ENCODE assay signal across 7 cellular contexts in genomic region chr10:58513189-58514101, GRCh38. TPM values are rescaled to one million over a fixed set of nuclear protein-coding genes. Genes with fewer than 3 reads are reported as not detected.
DNase-seq lines count a peak whose midpoint lies in the region; ATAC-seq and TF ChIP-seq lines count a peak whose summit lies in the region.

No MANE protein-coding gene starts in this region.

- H3K9ac ChIP-seq in IMR-90 (ENCODE audit: low read depth, low read length): peak overlapping the region; percentile 69

- H3K9me3 Mint-ChIP-seq in activated T-cell treated with anti-CD3 and anti-CD28 coated beads, Interleukin-2, amount 50 U/mL, for 4 hours: no peaks in the 10 kb centered on the region
- H3K9me3 Mint-ChIP-seq in neural crest cell: no peaks in the 10 kb centered on the region

- TF ChIP-seq POLR2A in IMR-90 (IDR thresholded peaks at IDR 0.05; ENCODE audit: low read depth, low read length): peak; percentile 23; the same call in 1 of the 2 replicates

- peaks cover 10% of the 10 kb centered on the region for H3K4me1 Mint-ChIP-seq in activated T-cell treated with anti-CD3 and anti-CD28 coated beads, Interleukin-2, amount 50 U/mL, for 4 hours (ENCODE audit: low read depth)
- peaks cover 12% of the 10 kb centered on the region for H3K4me1 Mint-ChIP-seq in neural crest cell

- H2BK5ac ChIP-seq in IMR-90 (ENCODE audit: low read depth, low read length, poor library complexity, severe bottlenecking): peak overlapping the region; percentile 42

- peaks cover 5 to 25% of the 10 kb centered on the region in 2 experiments; a peak in 3 of 4 replicates for H3K79me1 ChIP-seq in IMR-90 (ENCODE audit: low read depth in 1 of 2, low read length in 2 of 2)

- H3K36me3 Mint-ChIP-seq in activated T-cell treated with anti-CD3 and anti-CD28 coated beads, Interleukin-2, amount 50 U/mL, for 4 hours (ENCODE audit: insufficient read depth): no peaks in the 10 kb centered on the region
- no peaks in the 10 kb centered on the region for H3K36me3 Mint-ChIP-seq in neural crest cell (ENCODE audit: low read depth)

- peak overlapping the region; percentile 20; the same call in 1 of the 2 replicates for H2AK5ac ChIP-seq in IMR-90 (ENCODE audit: low read depth, low read length)

- H3K27me3 Mint-ChIP-seq in activated T-cell treated with anti-CD3 and anti-CD28 coated beads, Interleukin-2, amount 50 U/mL, for 4 hours (ENCODE audit: low read depth): peaks cover 27% of the 10 kb centered on the region
- peaks cover 36% of the 10 kb centered on the region for H3K27me3 Mint-ChIP-seq in neural crest cell (ENCODE audit: low read depth)

- H3K27ac Mint-ChIP-seq in neural crest cell (ENCODE audit: unreplicated experiment): no peak overlapping the region

- H3K27ac ChIP-seq in IMR-90 (ENCODE audit: insufficient read depth, low read length): peak overlapping the region; percentile 77

- H2AK9ac ChIP-seq in IMR-90 (replicated peaks; ENCODE audit: low read depth, low read length, poor library complexity): peak overlapping the region; percentile 48

- intact Hi-C loops in IMR-90 (cut with micrococcal nuclease): loop anchor here (1.0 to 2.0 kb wide), 3 partner anchors 55 to 99 kb away; no protein-coding TSS in a partner anchor

- no peak for TF ChIP-seq CTCF in GM10248 (IDR thresholded peaks at IDR 0.05; ENCODE audit: control extremely low read depth, extremely low read depth, low read depth, missing control alignments)
- TF ChIP-seq CTCF in IMR-90 (conservative IDR thresholded peaks at IDR 0.05; ENCODE audit: low read depth, low read length): no peak
- no peak for TF ChIP-seq CTCF in neural crest cell (conservative IDR thresholded peaks at IDR 0.05)

- ATAC-seq in IMR-90 (ENCODE audit: low read depth) (peak; percentile 35), HG02798 (IDR thresholded peaks at IDR 0.05; ENCODE audit: poor library complexity, unreplicated experiment) (no peak)
- ATAC-seq in activated T-cell treated with anti-CD3 and anti-CD28 coated beads, Interleukin-2, amount 50 U/mL, for 4 hours: peak; percentile 39 to 49

- peak overlapping the region; percentile 94 for H2AFZ ChIP-seq in IMR-90 (replicated peaks; ENCODE audit: low read length, poor library complexity)

- peak overlapping the region; percentile 64 for H3K56ac ChIP-seq in IMR-90 (ENCODE audit: extremely low read depth, insufficient read depth, low read length)

- H3K4me2 ChIP-seq in IMR-90 (ENCODE audit: low read depth, low read length): peak overlapping the region; percentile 60

- H3K18ac ChIP-seq in IMR-90 (ENCODE audit: low read depth, low read length): peak overlapping the region; percentile 32

- peak overlapping the region; percentile 72 for H3K4me3 ChIP-seq in IMR-90 (ENCODE audit: insufficient read depth, low read depth, low read length)

- in situ Hi-C loops in IMR-90 (cut with MboI; ENCODE audit: low sequenced_read_pairs): no loop called here

- H3K36me3 ChIP-seq in IMR-90 (ENCODE audit: control insufficient read depth, insufficient read depth, low read length): no peaks in the 10 kb centered on the region

- H3K14ac ChIP-seq in IMR-90 (replicated peaks; ENCODE audit: low read depth, low read length): peak overlapping the region; percentile 79

- H2BK120ac ChIP-seq in IMR-90 (ENCODE audit: low read depth, low read length): peak overlapping the region; percentile 56

- peak; percentile 15 for DNase-seq in GM10248 (ENCODE audit: extremely low spot score)
- peak; percentile 84 for DNase-seq in IMR-90
- DNase-seq in activated T-cell treated with anti-CD3 and anti-CD28 coated beads, Interleukin-2, amount 50 U/mL, for 4 hours: no peak
- peak; percentile 96 for DNase-seq in glomerular visceral epithelial cell (ENCODE audit: extremely low spot score)
- DNase-seq in neural crest cell (ENCODE audit: low read depth, low spot score): peak; percentile 17
- no peak for DNase-seq in NCI-H128 (lab: John Stamatoyannopoulos, UW; ENCODE audit: unreplicated experiment)

- peak overlapping the region; percentile 66; the same call in 2 of the 3 replicates for H2BK15ac ChIP-seq in IMR-90 (ENCODE audit: low read depth, low read length)

- 0% methylated on average over 19 of the region's 53 CpGs; no CpG with 5 or more reads in 1 of the 2 experiments for WGBS in IMR-90 (ENCODE audit: extremely low coverage in 2 of 2, insufficient read length in 1 of 2), 2 experiments

- peak overlapping the region in 1 of 2 experiments; percentile 66; a peak in 2 of 4 replicates for H4K8ac ChIP-seq in IMR-90 (ENCODE audit: low read depth in 2 of 2, low read length in 2 of 2)

- POLR2A ChIA-PET in GM10248 (lab: Yijun Ruan, JAX): no interaction called here
- POLR2A ChIA-PET in IMR-90 (lab: Charles Lee; ENCODE audit: unreplicated experiment): no interaction called here

- peak overlapping the region; percentile 65 for H3K4ac ChIP-seq in IMR-90 (ENCODE audit: low read depth, low read length)

- H3K27me3 ChIP-seq in IMR-90 (ENCODE audit: control insufficient read depth, insufficient read depth, low read length): no peaks in the 10 kb centered on the region

- no peaks in the 10 kb centered on the region for H3K9me1 ChIP-seq in IMR-90 (ENCODE audit: insufficient read depth, low read length)

- no TSS peak for BruUV-seq in IMR-90 (replicated peaks; lab: Mats Ljungman, UMichigan)

- CTCF ChIA-PET in GM10248 (lab: Yijun Ruan, JAX): interaction anchor here (1.5 kb wide), 1 partner anchor 18 kb away, joined by 5 read pairs; no protein-coding TSS in a partner anchor
- CTCF ChIA-PET in IMR-90 (lab: Yijun Ruan, JAX): no interaction called here

- peak; percentile 8; the same call in 1 of the 2 replicates for TF ChIP-seq RAD21 in IMR-90 (IDR thresholded peaks at IDR 0.05; ENCODE audit: low read length)

- no peaks in the 10 kb centered on the region for H3K9me3 ChIP-seq in IMR-90 (ENCODE audit: control insufficient read depth, insufficient read depth, low read length)

- H3K4me3 Mint-ChIP-seq in activated T-cell treated with anti-CD3 and anti-CD28 coated beads, Interleukin-2, amount 50 U/mL, for 4 hours: peak overlapping the region; percentile 61
- peak overlapping the region; percentile 92 for H3K4me3 Mint-ChIP-seq in neural crest cell

- H4K91ac ChIP-seq in IMR-90 (ENCODE audit: insufficient read depth, low read depth, low read length): peak overlapping the region; percentile 84

- dilution Hi-C loops in IMR-90 (cut with HindIII; ENCODE audit: low sequenced_read_pairs, unreplicated experiment): no loop called here

- H4K20me1 ChIP-seq in IMR-90 (ENCODE audit: insufficient read depth, low read length): peaks cover 7% of the 10 kb centered on the region; the same call in 1 of the 2 replicates

- H3K4me1 ChIP-seq in IMR-90 (ENCODE audit: control insufficient read depth, insufficient read depth, low read length): peaks cover 8% of the 10 kb centered on the region

- peak overlapping the region; percentile 69 for H3K23ac ChIP-seq in IMR-90 (ENCODE audit: low read depth, low read length)

- no peak overlapping the region; the same call in 1 of the 2 replicates for H2BK20ac ChIP-seq in IMR-90 (ENCODE audit: low read depth, low read length)

- peak overlapping the region; percentile 36; the same call in 1 of the 2 replicates for H4K5ac ChIP-seq in IMR-90 (ENCODE audit: low read depth, low read length)

TF ChIP-seq in IMR-90, 13 proteins besides CTCF, POLR2A, EP300 and RAD21:
- TF ChIP-seq FOS (IDR thresholded peaks at IDR 0.05; ENCODE audit: low read depth, low read length) (no peak), CHD1 (IDR thresholded peaks at IDR 0.05; ENCODE audit: low read depth, low read length) (no peak), CEBPB (IDR thresholded peaks at IDR 0.05; ENCODE audit: low read depth, low read length) (peak; percentile 83), MXI1 (IDR thresholded peaks at IDR 0.05; ENCODE audit: borderline replicate concordance, low read depth, low read length) (peak; percentile 45; the same call in 1 of the 2 replicates), RFX5 (IDR thresholded peaks at IDR 0.05; ENCODE audit: low read depth, low read length) (no peak), MAZ (IDR thresholded peaks at IDR 0.05; ENCODE audit: borderline replicate concordance, low read depth, low read length) (peak; percentile 87; the same call in 1 of the 2 replicates)
TF ChIP-seq in IMR-90: peak in this region for 3.

RNA-seq across cellular contexts. Expression of gene BICC1, which starts 0.8 kb away (rescaled TPM):
- total RNA-seq in IMR-90 (2012; rRNA removed) (38.9 and 42.5 TPM in 2 replicates), neural crest cell (2.4 and 2.5 TPM in 2 replicates)
- polyA plus RNA-seq in IMR-90 (2012; rRNA removed): 5.1 and 5.7 TPM in 2 replicates
- 2.4 and 3.0 TPM in 2 replicates for polyA plus RNA-seq in IMR-90 (2012; cell fraction: cytosol; rRNA removed)
- 1.6 and 8.7 TPM in 2 replicates for polyA plus RNA-seq in IMR-90 (2012; cell fraction: nucleus; rRNA removed; ENCODE audit: low replicate concordance)
- total RNA-seq in activated T-cell treated with anti-CD3 and anti-CD28 coated beads, Interleukin-2, amount 50 U/mL, for 4 hours: not detected

Comparison
In these comparisons a context has a peak if more than half of its experiments do, and no peak if none do; other contexts are left out.
1. DNase-seq: peak in GM10248 (single experiment), IMR-90 (single experiment), glomerular visceral epithelial cell (single experiment) and neural crest cell (single experiment); none in activated T-cell treated with anti-CD3 and anti-CD28 coated beads, Interleukin-2, amount 50 U/mL, for 4 hours (single experiment) and NCI-H128 (single experiment).
2. RNA of gene BICC1, which starts 0.8 kb away (total RNA-seq): 38.9 to 42.5 TPM in IMR-90; 2.4 to 2.5 TPM in neural crest cell and not detected in activated T-cell treated with anti-CD3 and anti-CD28 coated beads, Interleukin-2, amount 50 U/mL, for 4 hours; every median in the first group is over 10 times any median in the second.